In genomic region chr5:179918742-179919486, GRCh38 we compare ENCODE assay signal across 18 cellular contexts.
"Had no signal": no experiment of that assay in that cellular context is flagged by ENCODE, and none has a peak within 500 bp of the region (broad histone marks: within the 10 kb centered on the region; RNA-seq: fewer than 3 reads in every experiment).

No MANE protein-coding gene starts in this region.

- H3K4me3 ChIP-seq: esophagus squamous epithelium, left ventricle myocardium inferior, lower lobe of right lung, neural progenitor cell, right atrium auricular region, smooth muscle cell, stomach had no signal

- H3K36me3 ChIP-seq: esophagus squamous epithelium, left ventricle myocardium inferior, lower lobe of right lung, neural progenitor cell, right atrium auricular region, stomach had no signal

- H3K4me1 ChIP-seq: left ventricle myocardium inferior, right atrium auricular region had no signal

- H3K4me2 ChIP-seq: neural progenitor cell, smooth muscle cell had no signal

- ATAC-seq: effector memory CD8-positive, alpha-beta T cell; lower lobe of right lung had no signal

- H3K27me3 ChIP-seq: esophagus squamous epithelium, neural progenitor cell, right atrium auricular region had no signal

- H3K9me3 ChIP-seq: esophagus squamous epithelium, left ventricle myocardium inferior, lower lobe of right lung, right atrium auricular region, stomach had no signal

- FAIRE-seq: keratinocyte, urothelium cell line had no signal

- DNase-seq: central memory CD4-positive, alpha-beta T cell; effector memory CD8-positive, alpha-beta T cell; esophagus squamous epithelium; foreskin fibroblast; left ventricle myocardium inferior; lower lobe of right lung; natural killer cell; occipital lobe; stimulated activated CD4-positive, alpha-beta T cell treated with anti-CD3 and anti-CD28 coated beads, Interleukin-4, amount 100 ng/mL, for 1 hour; stomach; substantia nigra; trophoblast cell had no signal

- H3K9ac ChIP-seq: neural progenitor cell had no signal

- H3K27ac ChIP-seq: epithelial cell of prostate, esophagus squamous epithelium, left ventricle myocardium inferior, lower lobe of right lung, neural progenitor cell, right atrium auricular region, stomach had no signal
